Comparison of ENCODE assay signal across 8 cellular contexts in genomic region chr18:25705650-25706049, GRCh38.
"Had no signal": no experiment of that assay in that cellular context is flagged by ENCODE, and none has a peak within 500 bp of the region (broad histone marks: within the 10 kb centered on the region; RNA-seq: fewer than 3 reads in every experiment).

No MANE protein-coding gene starts in this region.

- H3K27ac Mint-ChIP-seq: GM23338 had no signal

- ATAC-seq: GM23338 had no signal

- H3K27ac ChIP-seq: KMS-11 had no signal

- FAIRE-seq: H1, H54, HTR-8/SVneo had no signal

- H3K9me3 Mint-ChIP-seq: GM23338, H9 had no signal

- H3K4me3 ChIP-seq: GM23338 had no signal

- H3K4me3 Mint-ChIP-seq: GM23338, H9 had no signal

- DNase-seq: H9, HCEC 1CT, KBM-7 had no signal

- H3K9ac ChIP-seq: KMS-11 had no signal

- H3K4me2 ChIP-seq: GM23338, KMS-11 had no signal
